Comparison of ENCODE assay signal across 29 cellular contexts in genomic region chr1:19774180-19774785, GRCh38. TPM values are rescaled to one million over a fixed set of nuclear protein-coding genes. Genes with fewer than 3 reads are reported as not detected.
"Had no signal": no experiment of that assay in that cellular context is flagged by ENCODE, and none has a peak within 500 bp of the region (broad histone marks: within the 10 kb centered on the region; RNA-seq: fewer than 3 reads in every experiment).

No MANE protein-coding gene starts in this region.

- H3K4me2 ChIP-seq: KMS-11, SK-N-SH had no signal

- H3K27ac ChIP-seq: HL-60, KMS-11, RWPE1 had no signal

- ATAC-seq: Panc1, PC-3, T-cell had no signal

- DNase-seq: Kasumi-1; MM.1S; NCI-H1048; NCI-H1105; NCI-H1417; NCI-H1436 treated with DMSO at 0.1 percent for 48 hours; NCI-H1694; NCI-H187 treated with DMSO at 0.1 percent for 48 hours; NCI-H2029 treated with DMSO at 0.1 percent for 48 hours; NCI-H2171 treated with DMSO at 0.1 percent for 48 hours; NCI-H345; NCI-H446 treated with DMSO at 0.1 percent for 48 hours; NCI-H510A treated with DMSO at 0.1 percent for 48 hours; NCI-H526; NCI-H82; NK-92 treated with Interleukin-12 subunit alpha and Interleukin-12 subunit beta, amount 100 ng/mL, for 24 hours; PC-3; SHP77; SK-N-SH; SW 1271; T-cell had no signal

- H3K9ac ChIP-seq: KMS-11, SK-N-SH had no signal

- FAIRE-seq: HTR-8/SVneo had no signal

- H3K9me3 ChIP-seq: SK-N-SH had no signal

RNA-seq across cellular contexts. Expression of gene RNF186, which starts 40.8 kb away (rescaled TPM):
- total RNA-seq: M059J, OCI-LY7, SK-MEL-5, T-cell had no signal
- polyA plus RNA-seq: SK-N-SH had no signal
